37 cellular contexts compared by ENCODE assay signal in the genomic region with DNA sequence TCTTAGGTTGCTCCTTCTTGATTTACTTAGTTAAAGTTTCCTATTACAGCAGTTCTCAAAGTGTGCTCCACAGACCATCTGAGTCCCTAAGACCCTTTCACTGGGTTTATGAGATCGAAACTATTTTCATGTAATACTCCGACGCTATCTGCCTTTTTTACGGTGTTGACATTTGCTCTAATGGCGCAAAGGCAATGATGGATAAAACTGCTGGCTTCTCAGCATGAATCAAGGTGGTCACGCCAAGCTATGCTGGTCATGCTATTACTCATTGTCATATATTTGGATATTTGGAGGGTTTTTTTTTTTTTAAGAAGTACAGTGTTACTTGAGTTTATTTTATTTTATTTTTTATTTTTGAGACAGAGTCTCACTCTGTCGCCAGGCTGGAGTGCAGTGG.
"Had no signal": no experiment of that assay in that cellular context is flagged by ENCODE, and none has a peak within 500 bp of the region (broad histone marks: within the 10 kb centered on the region; RNA-seq: fewer than 3 reads in every experiment).

No MANE protein-coding gene starts in this region.

- H3K4me3 Mint-ChIP-seq: activated CD4-positive, alpha-beta memory T cell treated with anti-CD3 and anti-CD28 coated beads for 36 hours; activated CD4-positive, alpha-beta T cell treated with anti-CD3 and anti-CD28 coated beads for 36 hours; activated CD4-positive, alpha-beta T cell treated with anti-CD3 and anti-CD28 coated beads, Interleukin-2, amount 10 ng/mL, durations not matched to agents 24 days and 14 days; activated CD8-positive, alpha-beta memory T cell treated with anti-CD3 and anti-CD28 coated beads, Interleukin-2, amount 10 ng/mL, durations not matched to agents 7 days and 5 days; activated CD8-positive, alpha-beta T cell treated with anti-CD3 and anti-CD28 coated beads, Interleukin-2, amount 10 ng/mL, durations not matched to agents 7 days and 5 days; activated naive CD4-positive, alpha-beta T cell treated with anti-CD3 and anti-CD28 coated beads for 36 hours; activated naive CD4-positive, alpha-beta T cell treated with anti-CD3 and anti-CD28 coated beads, Interleukin-2, amount 50 U/mL, for 24 hours; activated naive CD8-positive, alpha-beta T cell treated with anti-CD3 and anti-CD28 coated beads for 36 hours; activated naive CD8-positive, alpha-beta T cell treated with anti-CD3 and anti-CD28 coated beads, Interleukin-2, amount 50 U/mL, for 24 hours; activated T-helper 1 cell treated with anti-CD3 and anti-CD28 coated beads, Interleukin-12 subunit alpha, Interleukin-12 subunit beta, Interleukin-2, Interleukin-4 antibody, amounts not matched to agents 30 ng/mL and 10 ng/mL and 1 ng/mL, durations not matched to agents 14 hours and 24 hours and 36 hours; effector memory CD8-positive, alpha-beta T cell; T-cell had no signal

- H3K9me3 ChIP-seq: adrenal gland, body of pancreas, esophagus squamous epithelium had no signal

- H3K36me3 Mint-ChIP-seq: activated CD4-positive, alpha-beta memory T cell treated with anti-CD3 and anti-CD28 coated beads for 36 hours; activated CD8-positive, alpha-beta memory T cell treated with anti-CD3 and anti-CD28 coated beads, Interleukin-2, amount 10 ng/mL, durations not matched to agents 7 days and 5 days; activated naive CD4-positive, alpha-beta T cell treated with anti-CD3 and anti-CD28 coated beads, Interleukin-2, amount 50 U/mL, for 24 hours; activated naive CD8-positive, alpha-beta T cell treated with anti-CD3 and anti-CD28 coated beads for 36 hours; T-cell had no signal

- ATAC-seq: activated CD4-positive, alpha-beta T cell treated with anti-CD3 and anti-CD28 coated beads for 36 hours; activated CD8-positive, alpha-beta memory T cell treated with anti-CD3 and anti-CD28 coated beads, Interleukin-2, amount 10 ng/mL, durations not matched to agents 7 days and 5 days; activated CD8-positive, alpha-beta T cell treated with anti-CD3 and anti-CD28 coated beads, Interleukin-2, amount 10 ng/mL, durations not matched to agents 7 days and 5 days; activated naive CD8-positive, alpha-beta T cell treated with anti-CD3 and anti-CD28 coated beads, Interleukin-2, amount 50 U/mL, for 24 hours; body of pancreas; effector memory CD8-positive, alpha-beta T cell; heart left ventricle; T-cell had no signal

- H3K27me3 Mint-ChIP-seq: activated naive CD4-positive, alpha-beta T cell treated with anti-CD3 and anti-CD28 coated beads, Interleukin-2, amount 50 U/mL, for 24 hours; activated naive CD8-positive, alpha-beta T cell treated with anti-CD3 and anti-CD28 coated beads for 36 hours; T-cell had no signal

- H3K4me1 ChIP-seq: adrenal gland, body of pancreas, esophagus squamous epithelium, heart left ventricle had no signal

- FAIRE-seq: colon, endometrium, endothelial cell of umbilical vein, frontal cortex had no signal

- H3K27ac Mint-ChIP-seq: activated CD4-positive, alpha-beta memory T cell treated with anti-CD3 and anti-CD28 coated beads for 36 hours; activated CD4-positive, alpha-beta T cell treated with anti-CD3 and anti-CD28 coated beads for 36 hours; activated CD4-positive, alpha-beta T cell treated with anti-CD3 and anti-CD28 coated beads, Interleukin-2, amount 10 ng/mL, durations not matched to agents 24 days and 14 days; activated CD8-positive, alpha-beta memory T cell treated with anti-CD3 and anti-CD28 coated beads, Interleukin-2, amount 10 ng/mL, durations not matched to agents 7 days and 5 days; activated CD8-positive, alpha-beta T cell treated with anti-CD3 and anti-CD28 coated beads, Interleukin-2, amount 10 ng/mL, durations not matched to agents 7 days and 5 days; activated naive CD4-positive, alpha-beta T cell treated with anti-CD3 and anti-CD28 coated beads for 36 hours; activated naive CD4-positive, alpha-beta T cell treated with anti-CD3 and anti-CD28 coated beads, Interleukin-2, amount 50 U/mL, for 24 hours; activated naive CD8-positive, alpha-beta T cell treated with anti-CD3 and anti-CD28 coated beads for 36 hours; activated naive CD8-positive, alpha-beta T cell treated with anti-CD3 and anti-CD28 coated beads, Interleukin-2, amount 50 U/mL, for 24 hours; activated T-helper 1 cell treated with anti-CD3 and anti-CD28 coated beads, Interleukin-12 subunit alpha, Interleukin-12 subunit beta, Interleukin-2, Interleukin-4 antibody, amounts not matched to agents 30 ng/mL and 10 ng/mL and 1 ng/mL, durations not matched to agents 14 hours and 24 hours and 36 hours; activated T-helper 2 cell treated with anti-CD3 and anti-CD28 coated beads, Interferon-gamma antibody, Interleukin-2, Interleukin-4, amounts not matched to agents 10 μg/mL and 5 μg/mL and 100 μg/mL, durations not matched to agents 14 hours and 24 hours and 36 hours; effector memory CD8-positive, alpha-beta T cell; T-cell had no signal

- H3K27me3 ChIP-seq: adrenal gland, body of pancreas, esophagus squamous epithelium had no signal

- H3K27ac ChIP-seq: adrenal gland, body of pancreas, epithelial cell of prostate, esophagus squamous epithelium, heart left ventricle had no signal

- DNase-seq: activated CD4-positive, alpha-beta memory T cell treated with anti-CD3 and anti-CD28 coated beads for 36 hours; activated CD4-positive, alpha-beta T cell treated with anti-CD3 and anti-CD28 coated beads for 36 hours; activated CD4-positive, alpha-beta T cell treated with anti-CD3 and anti-CD28 coated beads, Interleukin-2, amount 10 ng/mL, durations not matched to agents 24 days and 14 days; activated CD4-positive, CD25-positive, alpha-beta regulatory T cell; activated CD4-positive, CD25-positive, alpha-beta regulatory T cell treated with anti-CD3 and anti-CD28 coated beads, Interleukin-2, amount 50 U/mL, for 72 hours; activated CD8-positive, alpha-beta memory T cell treated with anti-CD3 and anti-CD28 coated beads, Interleukin-2, amount 10 ng/mL, durations not matched to agents 7 days and 5 days; activated CD8-positive, alpha-beta memory T cell treated with anti-CD3 and anti-CD28 coated beads, Interleukin-2, amount 50 U/mL, for 4 hours; activated CD8-positive, alpha-beta T cell treated with anti-CD3 and anti-CD28 coated beads, Interleukin-2, amount 10 ng/mL, durations not matched to agents 7 days and 5 days; activated effector memory CD4-positive, alpha-beta T cell treated with anti-CD3 and anti-CD28 coated beads, Interleukin-2, amount 50 U/mL, for 16 hours; activated naive CD4-positive, alpha-beta T cell treated with anti-CD3 and anti-CD28 coated beads for 36 hours; activated naive CD8-positive, alpha-beta T cell treated with anti-CD3 and anti-CD28 coated beads for 36 hours; activated naive CD8-positive, alpha-beta T cell treated with anti-CD3 and anti-CD28 coated beads, Interleukin-2, amount 50 U/mL, for 24 hours; activated T-cell treated with anti-CD3 and anti-CD28 coated beads, Interleukin-2, amount 50 U/mL, for 1 hour; activated T-cell treated with anti-CD3 and anti-CD28 coated beads, Interleukin-2, amount 50 U/mL, for 48 hours; adrenal gland; amygdala; aorta; body of pancreas; caudate nucleus; cortex of kidney; dermis blood vessel endothelial cell; effector CD4-positive, alpha-beta T cell; effector memory CD8-positive, alpha-beta T cell; esophagus squamous epithelium; foreskin fibroblast; glutamatergic neuron; heart left ventricle; T-cell; T-helper 2 cell had no signal

- H3K9me3 Mint-ChIP-seq: activated CD4-positive, alpha-beta memory T cell treated with anti-CD3 and anti-CD28 coated beads for 36 hours; activated CD4-positive, alpha-beta T cell treated with anti-CD3 and anti-CD28 coated beads, Interleukin-2, amount 10 ng/mL, durations not matched to agents 24 days and 14 days; activated naive CD4-positive, alpha-beta T cell treated with anti-CD3 and anti-CD28 coated beads, Interleukin-2, amount 50 U/mL, for 24 hours; activated T-helper 1 cell treated with anti-CD3 and anti-CD28 coated beads, Interleukin-12 subunit alpha, Interleukin-12 subunit beta, Interleukin-2, Interleukin-4 antibody, amounts not matched to agents 30 ng/mL and 10 ng/mL and 1 ng/mL, durations not matched to agents 14 hours and 24 hours and 36 hours; activated T-helper 2 cell treated with anti-CD3 and anti-CD28 coated beads, Interferon-gamma antibody, Interleukin-2, Interleukin-4, amounts not matched to agents 10 μg/mL and 5 μg/mL and 100 μg/mL, durations not matched to agents 14 hours and 24 hours and 36 hours; effector memory CD8-positive, alpha-beta T cell had no signal

- H3K36me3 ChIP-seq: adrenal gland, esophagus squamous epithelium, heart left ventricle had no signal

- H3K4me1 Mint-ChIP-seq: activated CD4-positive, alpha-beta T cell treated with anti-CD3 and anti-CD28 coated beads for 36 hours; activated CD4-positive, alpha-beta T cell treated with anti-CD3 and anti-CD28 coated beads, Interleukin-2, amount 10 ng/mL, durations not matched to agents 24 days and 14 days; activated CD8-positive, alpha-beta memory T cell treated with anti-CD3 and anti-CD28 coated beads, Interleukin-2, amount 10 ng/mL, durations not matched to agents 7 days and 5 days; activated naive CD4-positive, alpha-beta T cell treated with anti-CD3 and anti-CD28 coated beads, Interleukin-2, amount 50 U/mL, for 24 hours; activated naive CD8-positive, alpha-beta T cell treated with anti-CD3 and anti-CD28 coated beads for 36 hours; activated naive CD8-positive, alpha-beta T cell treated with anti-CD3 and anti-CD28 coated beads, Interleukin-2, amount 50 U/mL, for 24 hours; T-cell had no signal

- H3K4me3 ChIP-seq: adrenal gland, body of pancreas, esophagus squamous epithelium, heart left ventricle had no signal
